ENCODE assay signal across 11 cellular contexts in the genomic region with DNA sequence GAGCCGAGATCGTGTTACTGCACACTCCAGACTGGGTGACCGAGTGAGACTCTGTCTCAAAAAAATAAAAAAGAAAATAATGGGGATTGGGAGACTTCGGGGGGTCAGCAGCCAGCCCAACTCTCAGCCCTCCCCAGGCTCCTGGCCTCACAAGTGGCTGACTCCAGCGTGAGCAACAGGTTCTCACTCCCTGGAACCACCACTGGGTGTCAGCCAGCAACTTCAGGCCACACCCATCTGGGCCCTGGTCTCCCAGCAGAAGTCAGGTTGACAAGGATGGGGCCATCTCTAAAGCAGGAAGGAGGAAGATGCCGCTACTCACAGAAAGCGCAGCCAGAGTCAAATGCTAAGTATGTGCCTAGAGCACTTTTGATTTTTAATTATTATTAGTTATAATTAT.
DNase-seq lines count a peak whose midpoint lies in the region; ATAC-seq, FAIRE-seq and TF ChIP-seq lines count a peak whose summit lies in the region.
"Had no signal": no experiment of that assay in that cellular context is flagged by ENCODE, and none has a peak within 500 bp of the region (broad histone marks: within the 10 kb centered on the region; RNA-seq: fewer than 3 reads in every experiment).

No MANE protein-coding gene starts in this region.

- in situ Hi-C loops in K562 (cut with MboI): no loop called here

- TF ChIP-seq EP300 in K562 (IDR thresholded peaks at IDR 0.05; ENCODE audit: low read length): no peak

- no peaks in the 10 kb centered on the region for H3K9me1 ChIP-seq in K562 (ENCODE audit: control insufficient read depth, insufficient read depth, low read length)

- no peak overlapping the region for H3K4me3 ChIP-seq in K562
- H3K4me3 ChIP-seq: suprapubic skin had no signal

- intact Hi-C loops in activated CD4-positive, alpha-beta T cell treated with anti-CD3 and anti-CD28 coated beads for 36 hours (cut with DNase I, micrococcal nuclease): no loop called here
- intact Hi-C loops in K562 (cut with micrococcal nuclease): no loop called here

- no peak overlapping the region for H3K27ac Mint-ChIP-seq in activated CD4-positive, alpha-beta T cell treated with anti-CD3 and anti-CD28 coated beads for 36 hours
- no peak overlapping the region for H3K27ac Mint-ChIP-seq in progenitor cell of endocrine pancreas

- H3K27me3 Mint-ChIP-seq in activated CD4-positive, alpha-beta T cell treated with anti-CD3 and anti-CD28 coated beads for 36 hours: no peaks in the 10 kb centered on the region
- H3K27me3 Mint-ChIP-seq in progenitor cell of endocrine pancreas: no peaks in the 10 kb centered on the region

- H3K27ac ChIP-seq in K562 (ENCODE audit: extremely low read depth, low read depth, low read length): no peak overlapping the region
- H3K27ac ChIP-seq: suprapubic skin had no signal

- H3K36me3 ChIP-seq in K562 (ENCODE audit: control insufficient read depth, insufficient read depth, low read length): no peaks in the 10 kb centered on the region
- H3K36me3 ChIP-seq: suprapubic skin had no signal

- peaks cover 0 to 54% of the 10 kb centered on the region in 2 experiments; a peak in 2 of 5 replicates for H3K27me3 ChIP-seq in K562 (ENCODE audit: control insufficient read depth in 2 of 2, insufficient read depth in 2 of 2, low read length in 2 of 2)
- H3K27me3 ChIP-seq: suprapubic skin had no signal

- CTCF ChIA-PET in activated CD4-positive, alpha-beta T cell treated with anti-CD3 and anti-CD28 coated beads for 36 hours (lab: Charles Lee): interaction anchor here (1.0 kb wide), 1 partner anchor 344 kb away, joined by 3 read pairs; no protein-coding TSS in a partner anchor
- CTCF ChIA-PET in K562 (lab: Yijun Ruan, JAX; ENCODE audit: low intra/inter-chr PET ratio): no interaction called here

- FAIRE-seq in K562 (lab: Jason Lieb, UNC): no peak
- FAIRE-seq: islet of Langerhans had no signal

- peak; percentile 42 for DNase-seq in activated CD4-positive, alpha-beta T cell treated with anti-CD3 and anti-CD28 coated beads for 36 hours
- no peak for DNase-seq in activated CD4-positive, alpha-beta T cell treated with anti-CD3 and anti-CD28 coated beads for 4 hours
- DNase-seq in M059J (ENCODE audit: low read depth) (peak; percentile 24), K562 (ENCODE audit: extremely low read depth in 1 of 4, low spot score in 3 of 4) (peak; percentile 30 to 61 (median 54)), progenitor cell of endocrine pancreas (ENCODE audit: low spot score, unreplicated experiment) (no peak), OCI-M2 (lab: John Stamatoyannopoulos, UW; ENCODE audit: unreplicated experiment) (no peak), cerebellar nuclear complex (lab: John Stamatoyannopoulos, UW) (no peak), SHP77 treated with DMSO at 0.1 percent for 48 hours (lab: John Stamatoyannopoulos, UW) (no peak)
- DNase-seq: IMR-90 had no signal

- no peaks in the 10 kb centered on the region for H3K9me3 ChIP-seq in K562 (replicated peaks; ENCODE audit: control insufficient read depth, insufficient read depth, low read depth, low read length)
- H3K9me3 ChIP-seq: suprapubic skin had no signal

- no peak overlapping the region for H3K4me3 Mint-ChIP-seq in activated CD4-positive, alpha-beta T cell treated with anti-CD3 and anti-CD28 coated beads for 36 hours
- no peak overlapping the region for H3K4me3 Mint-ChIP-seq in progenitor cell of endocrine pancreas (ENCODE audit: low read depth)

- 3% methylated on average over 5 of the region's 7 CpGs for WGBS in K562 (ENCODE audit: insufficient coverage, low coverage, missing lambda C conversion rate)

- H3K4me1 ChIP-seq in K562 (replicated peaks in 1 of 2; ENCODE audit: control insufficient read depth in 2 of 2, insufficient read depth in 2 of 2, low read length in 2 of 2): no peaks in the 10 kb centered on the region

- no peaks in the 10 kb centered on the region for H3K9me3 Mint-ChIP-seq in activated CD4-positive, alpha-beta T cell treated with anti-CD3 and anti-CD28 coated beads for 36 hours (ENCODE audit: low read depth)
- H3K9me3 Mint-ChIP-seq in progenitor cell of endocrine pancreas (ENCODE audit: low read depth): no peaks in the 10 kb centered on the region

- BruUV-seq in K562 (replicated peaks; lab: Mats Ljungman, UMichigan): no TSS peak

- TF ChIP-seq RAD21 in K562 (CRISPR knock-in tag; conservative IDR thresholded peaks at IDR 0.05 in 1 of 2, IDR thresholded peaks at IDR 0.05 in 1 of 2): peak in 1 of 2 experiments; percentile 41; a peak in 2 of 4 replicates

- POLR2A ChIA-PET in activated CD4-positive, alpha-beta T cell treated with anti-CD3 and anti-CD28 coated beads for 36 hours (lab: Charles Lee): no interaction called here
- POLR2A ChIA-PET in K562 (lab: Yijun Ruan, JAX): no interaction called here

- no peaks in the 10 kb centered on the region for H3K79me2 ChIP-seq in K562 (ENCODE audit: control insufficient read depth, insufficient read depth, low read length)

- H3K4me1 Mint-ChIP-seq in activated CD4-positive, alpha-beta T cell treated with anti-CD3 and anti-CD28 coated beads for 36 hours: no peaks in the 10 kb centered on the region
- peaks cover 3% of the 10 kb centered on the region for H3K4me1 Mint-ChIP-seq in progenitor cell of endocrine pancreas (ENCODE audit: low read depth)

- peak in 2 of 3 experiments; percentile 31 to 37; a peak in 3 of 6 replicates for TF ChIP-seq CTCF in K562 (IDR thresholded peaks at IDR 0.05 in 2 of 3, conservative IDR thresholded peaks at IDR 0.05 in 1 of 3; ENCODE audit: insufficient read depth in 2 of 3, low read depth in 1 of 3, low read length in 3 of 3)
- TF ChIP-seq CTCF in progenitor cell of endocrine pancreas (IDR thresholded peaks at IDR 0.05; ENCODE audit: unreplicated experiment): peak; percentile 11

- ATAC-seq in activated CD4-positive, alpha-beta T cell treated with anti-CD3 and anti-CD28 coated beads for 36 hours: peak; percentile 42
- peak; percentile 94 for ATAC-seq in K562

- no peak for TF ChIP-seq POLR2A in K562 (conservative IDR thresholded peaks at IDR 0.05)

- H3K36me3 Mint-ChIP-seq in activated CD4-positive, alpha-beta T cell treated with anti-CD3 and anti-CD28 coated beads for 36 hours (ENCODE audit: low read depth): no peaks in the 10 kb centered on the region
- H3K36me3 Mint-ChIP-seq in progenitor cell of endocrine pancreas (ENCODE audit: insufficient read depth): no peaks in the 10 kb centered on the region

- no peak overlapping the region for H3K9ac ChIP-seq in K562 (ENCODE audit: insufficient read depth in 1 of 2, low read depth in 2 of 2, low read length in 2 of 2)

- peaks cover 5% of the 10 kb centered on the region for H4K20me1 ChIP-seq in K562 (replicated peaks; ENCODE audit: control insufficient read depth, insufficient read depth, low read length)

- no peak overlapping the region for H3K4me2 ChIP-seq in K562 (ENCODE audit: insufficient read depth, low read length)

- H2AFZ ChIP-seq in K562 (ENCODE audit: low read depth, low read length): no peak overlapping the region

TF ChIP-seq in K562, 482 proteins besides CTCF, POLR2A, EP300 and RAD21:
- TF ChIP-seq ZNF121 (CRISPR knock-in tag; conservative IDR thresholded peaks at IDR 0.05) (no peak), ZNF445 (CRISPR knock-in tag; IDR thresholded peaks at IDR 0.05; ENCODE audit: low read depth) (no peak), FOXA3 (CRISPR knock-in tag; conservative IDR thresholded peaks at IDR 0.05 in 1 of 2, IDR thresholded peaks at IDR 0.05 in 1 of 2) (no peak), CREM (IDR thresholded peaks at IDR 0.05; ENCODE audit: low read depth) (no peak), FUS (optimal IDR thresholded peaks at IDR 0.05; ENCODE audit: low read depth, low read length) (no peak), BCL6 (CRISPR knock-in tag; IDR thresholded peaks at IDR 0.05) (no peak), MBD2 (IDR thresholded peaks at IDR 0.05; ENCODE audit: borderline replicate concordance, low read depth) (no peak)

Comparison
In these comparisons a context has a peak if more than half of its experiments do, and no peak if none do; other contexts are left out.
1. DNase-seq: peak in activated CD4-positive, alpha-beta T cell treated with anti-CD3 and anti-CD28 coated beads for 36 hours (single experiment), M059J (single experiment) and K562 (4 of 4); none in activated CD4-positive, alpha-beta T cell treated with anti-CD3 and anti-CD28 coated beads for 4 hours (0 of 2), progenitor cell of endocrine pancreas (single experiment), OCI-M2 (single experiment), cerebellar nuclear complex (0 of 2) and SHP77 treated with DMSO at 0.1 percent for 48 hours (single experiment).